8 cellular contexts compared by ENCODE assay signal in the genomic region with DNA sequence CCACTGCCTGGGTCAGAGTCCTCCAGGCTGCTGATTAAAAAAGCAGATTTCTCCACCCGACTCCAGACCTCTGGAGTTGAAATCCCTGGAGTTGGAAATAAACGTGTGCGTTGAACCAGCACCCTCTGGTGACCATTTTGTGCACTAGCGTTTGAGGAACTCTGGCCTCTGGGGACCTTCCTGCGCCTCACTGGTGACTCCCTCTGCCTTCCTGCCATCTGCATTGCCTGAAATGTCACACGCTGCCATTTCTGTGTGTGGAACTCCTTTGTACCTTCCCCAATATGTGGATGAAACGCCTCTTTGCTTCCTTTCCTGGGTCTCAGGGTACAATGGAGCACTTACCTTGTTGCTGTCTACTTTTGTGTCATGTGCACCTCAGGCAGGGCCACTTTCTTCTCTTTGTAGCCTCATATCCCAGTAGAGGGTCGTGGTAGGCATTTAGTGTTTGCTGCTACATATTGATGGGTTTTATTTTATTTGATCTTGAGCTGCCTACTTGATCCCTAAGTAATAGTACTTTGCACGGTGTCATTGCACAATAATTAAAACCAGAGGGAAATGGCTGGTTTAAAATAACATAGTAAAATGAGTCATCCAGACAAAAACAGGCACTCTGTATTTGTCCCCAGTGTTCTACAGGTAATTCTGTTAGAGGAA. TPM values are rescaled to one million over a fixed set of nuclear protein-coding genes. Genes with fewer than 3 reads are reported as not detected.
DNase-seq lines count a peak whose midpoint lies in the region; ATAC-seq, FAIRE-seq and TF ChIP-seq lines count a peak whose summit lies in the region.

No MANE protein-coding gene starts in this region.

- TF ChIP-seq CTCF in OCI-LY7 (conservative IDR thresholded peaks at IDR 0.05; ENCODE audit: low read length) (peak; percentile 96), fibroblast of the aortic adventitia (IDR thresholded peaks at IDR 0.05; ENCODE audit: insufficient read depth, low read length) (peak; percentile 89), nephron progenitor cell (IDR thresholded peaks at IDR 0.05) (peak; percentile 92), upper lobe of left lung (IDR thresholded peaks at IDR 0.05) (peak; percentile 67 to 81 (median 78))

- peak; percentile 89 for DNase-seq in GM23248
- peak; percentile 84 for DNase-seq in Karpas-422
- peak; percentile 83 for DNase-seq in OCI-LY7 (ENCODE audit: low spot score)
- peak; percentile 24 for DNase-seq in activated T-helper 1 cell treated with Interleukin-2 at 50 U/mL for 16 hours (ENCODE audit: low read depth)
- peak; percentile 82 for DNase-seq in fibroblast of the aortic adventitia (ENCODE audit: low read depth)
- DNase-seq in nephron progenitor cell, result peak; percentile 67
- peak in 1 of 2 donors; percentile 73 for DNase-seq in upper lobe of left lung

- no TSS peak for BruUV-seq in OCI-LY7 (replicated peaks; lab: Mats Ljungman, UMichigan)

- H3K4me1 ChIP-seq in GM23248 (ENCODE audit: insufficient read depth) (peaks cover 7% of the 10 kb centered on the region), Karpas-422 (ENCODE audit: low read length) (peaks cover 9% of the 10 kb centered on the region), OCI-LY7 (ENCODE audit: insufficient read depth, low read length, poor library complexity, severe bottlenecking) (peaks cover 12% of the 10 kb centered on the region), upper lobe of left lung (peaks cover 7 to 13% (median 9%) of the 10 kb centered on the region in 4 donors)

- H2AFZ ChIP-seq in GM23248 (0 out of 2 replicates have a peak overlapping the region, but pooled peaks have one; percentile 37), Karpas-422 (ENCODE audit: low read length) (no peak overlapping the region), OCI-LY7 (ENCODE audit: low read length) (peak overlapping the region; percentile 45; the same call in 1 of the 2 replicates)

- H3K9me3 ChIP-seq in GM23248 (ENCODE audit: low read depth) (no peaks in the 10 kb centered on the region), Karpas-422 (ENCODE audit: low read length) (no peaks in the 10 kb centered on the region), OCI-LY7 (ENCODE audit: low read length) (no peaks in the 10 kb centered on the region), upper lobe of left lung (no peaks in the 10 kb centered on the region)

- TF ChIP-seq EP300 in upper lobe of left lung (IDR thresholded peaks at IDR 0.05), result no peak

- peaks cover 31% of the 10 kb centered on the region for H3K4me1 Mint-ChIP-seq in nephron progenitor cell

- CTCF ChIA-PET in OCI-LY7 (lab: Charles Lee; ENCODE audit: unreplicated experiment), result no interaction called here

- WGBS in GM23248 (ENCODE audit: low coverage in 1 of 2, low lambda C conversion rate in 2 of 2, missing lambda C conversion rate in 2 of 2), 2 experiments, result 1 to 3% methylated on average over 9 of the region's 9 CpGs
- WGBS in upper lobe of left lung, 2 donors, result 9 to 12% methylated on average over 9 of the region's 9 CpGs

- FAIRE-seq in G401.6 (lab: Jason Lieb, UNC), result peak; percentile 55

- H4K20me1 ChIP-seq in GM23248 (ENCODE audit: insufficient read depth) (no peaks in the 10 kb centered on the region), Karpas-422 (ENCODE audit: insufficient read depth, low read depth, low read length) (no peaks in the 10 kb centered on the region), OCI-LY7 (ENCODE audit: insufficient read depth, low read length) (peaks cover 3% of the 10 kb centered on the region; the same call in 1 of the 2 replicates)

- H3K36me3 ChIP-seq in GM23248 (ENCODE audit: low read depth), result no peaks in the 10 kb centered on the region
- H3K36me3 ChIP-seq in Karpas-422 (ENCODE audit: insufficient read depth, low read length), result no peaks in the 10 kb centered on the region
- no peaks in the 10 kb centered on the region for H3K36me3 ChIP-seq in OCI-LY7 (ENCODE audit: insufficient read depth, low read length)
- no peaks in the 10 kb centered on the region for H3K36me3 ChIP-seq in upper lobe of left lung

- no peaks in the 10 kb centered on the region for H3K9me3 Mint-ChIP-seq in nephron progenitor cell

- H3K4me2 ChIP-seq in GM23248 (ENCODE audit: unreplicated experiment) (peak overlapping the region; percentile 48), Karpas-422 (ENCODE audit: low read depth, low read length, poor library complexity, severe bottlenecking) (peak overlapping the region; percentile 15), OCI-LY7 (ENCODE audit: low read length) (peak overlapping the region; percentile 57)

- peak; percentile 93 to 94 for ATAC-seq in upper lobe of left lung (ENCODE audit: low FRiP score in 2 of 2)

- H3K9me2 ChIP-seq in GM23248 (ENCODE audit: insufficient read depth), result no peaks in the 10 kb centered on the region
- no peaks in the 10 kb centered on the region for H3K9me2 ChIP-seq in Karpas-422 (replicated peaks; ENCODE audit: insufficient read depth, low read length)
- no peaks in the 10 kb centered on the region for H3K9me2 ChIP-seq in OCI-LY7 (ENCODE audit: insufficient read depth, low read length)

- intact Hi-C loops in OCI-LY7 (cut with micrococcal nuclease; ENCODE audit: unreplicated experiment), result loop anchor here (1.0 to 10.0 kb wide), 5 partner anchors 61 to 611 kb away; a partner anchor contains a TSS

- 0 out of 2 replicates have a peak, but pooled peaks cover 8% of the 10 kb centered on the region for H3F3A ChIP-seq in GM23248 (ENCODE audit: insufficient read depth)

- H3K9ac ChIP-seq in GM23248 (no peak overlapping the region), Karpas-422 (ENCODE audit: low read length) (no peak overlapping the region)

- POLR2A ChIA-PET in OCI-LY7 (lab: Charles Lee), result interaction anchor here (1.4 kb wide), 1 partner anchor 61 kb away, joined by 5 read pairs; a partner anchor contains a TSS

- H3K4me3 ChIP-seq in GM23248 (0 out of 2 replicates have a peak overlapping the region, but pooled peaks have one; percentile 19), Karpas-422 (ENCODE audit: low read length) (no peak overlapping the region), OCI-LY7 (ENCODE audit: low read depth, low read length, poor library complexity, severe bottlenecking) (peak overlapping the region; percentile 10), fibroblast of the aortic adventitia (ENCODE audit: low read depth, low read length) (peak overlapping the region; percentile 6), upper lobe of left lung (no peak overlapping the region)

- H3K79me2 ChIP-seq in GM23248 (ENCODE audit: insufficient read depth) (no peaks in the 10 kb centered on the region), Karpas-422 (ENCODE audit: low read length) (no peaks in the 10 kb centered on the region), OCI-LY7 (ENCODE audit: insufficient read depth, low read depth, low read length) (no peaks in the 10 kb centered on the region)

- no peak for TF ChIP-seq POLR2A in upper lobe of left lung (IDR thresholded peaks at IDR 0.05)

- in situ Hi-C loops in GM23248 (cut with MboI), result no loop called here

- H3K27ac ChIP-seq in GM23248, result no peak overlapping the region
- H3K27ac ChIP-seq in Karpas-422 (ENCODE audit: low read length), result no peak overlapping the region
- H3K27ac ChIP-seq in OCI-LY7 (ENCODE audit: low read depth, low read length, poor library complexity, severe bottlenecking), result no peak overlapping the region
- H3K27ac ChIP-seq in upper lobe of left lung, result no peak overlapping the region

- H3K27me3 ChIP-seq in GM23248 (replicated peaks; ENCODE audit: insufficient read depth) (no peaks in the 10 kb centered on the region), Karpas-422 (ENCODE audit: low read length) (no peaks in the 10 kb centered on the region), upper lobe of left lung (no peaks in the 10 kb centered on the region)

- H3K27ac Mint-ChIP-seq in nephron progenitor cell, result no peak overlapping the region

- no peaks in the 10 kb centered on the region for H3K27me3 Mint-ChIP-seq in nephron progenitor cell (ENCODE audit: low read depth, poor library complexity)

- no peak overlapping the region for H3K4me3 Mint-ChIP-seq in nephron progenitor cell

- peaks cover 30% of the 10 kb centered on the region for H3K36me3 Mint-ChIP-seq in nephron progenitor cell (ENCODE audit: low read depth)

RNA-seq across cellular contexts. Expression of a gene that starts 56.8 kb away (rescaled TPM):
- not detected in 2 replicates for total RNA-seq in GM23248 (2014; rRNA removed; shearing (Covaris generic))
- polyA plus RNA-seq in GM23248 (2016; fragmentation: Nextera tagmentation; extraction: Ambion mirVana), result not detected in 2 replicates
- not detected in 2 replicates for total RNA-seq in Karpas-422 (2014; rRNA removed; shearing (Covaris generic); ENCODE audit: low replicate concordance)
- total RNA-seq in OCI-LY7 (2014; rRNA removed; shearing (Covaris generic)), result not detected in 2 replicates
- total RNA-seq in OCI-LY7 (2022) (not detected in 2 replicates), fibroblast of the aortic adventitia (ENCODE audit: low replicate concordance) (not detected in 2 replicates), upper lobe of left lung (1 to 10 TPM; 1.0 to 6.6 (median 2.8) TPM)

Comparison
In these comparisons a context has a peak if more than half of its experiments do, and no peak if none do; other contexts are left out.
1. H3K4me3 ChIP-seq: peak in GM23248 (single experiment), OCI-LY7 (single experiment) and fibroblast of the aortic adventitia (single experiment); none in Karpas-422 (single experiment) and upper lobe of left lung (0 of 4).
2. Peak in every context shown above with its lines, with median percentiles within 50 percentile points of each other: H3K4me2 ChIP-seq and CTCF ChIP-seq.